ENCODE assay signal across 8 cellular contexts in the genomic region with DNA sequence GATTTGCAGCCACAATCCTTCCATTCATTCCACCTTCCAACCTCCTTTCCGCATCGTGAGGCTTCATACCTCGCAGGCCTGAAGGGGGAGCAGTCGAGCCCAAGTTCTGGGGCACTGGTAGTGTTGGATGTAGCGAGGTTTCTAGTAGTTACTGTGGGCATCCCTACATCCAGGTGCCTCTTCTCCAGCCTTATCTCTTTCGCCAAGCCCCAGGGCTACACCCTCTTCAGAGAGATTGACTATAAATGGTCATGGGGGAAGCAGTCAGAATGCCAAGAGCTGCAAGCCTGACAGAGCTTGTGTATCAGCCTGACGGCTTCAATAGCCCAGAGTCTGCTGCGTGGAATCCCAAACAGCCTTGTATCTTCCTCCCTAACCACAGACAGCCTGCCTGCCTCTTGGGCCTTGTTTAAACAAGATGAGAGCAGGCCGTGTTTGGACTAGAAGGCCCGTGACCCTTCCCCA. TPM values are rescaled to one million over a fixed set of nuclear protein-coding genes. Genes with fewer than 3 reads are reported as not detected.
A peak's percentile ranks its signal among the peaks of the same experiment; 100 is the strongest.
DNase-seq lines count a peak whose midpoint lies in the region; ATAC-seq and TF ChIP-seq lines count a peak whose summit lies in the region.

No MANE protein-coding gene starts in this region.

- H2BK15ac ChIP-seq in IMR-90 (ENCODE audit: low read depth, low read length) = peak overlapping the region; percentile 92; the same call in 2 of the 3 replicates

- no peak overlapping the region for H3K27ac ChIP-seq in DOHH2 (ENCODE audit: low read depth, low read length)
- peak overlapping the region; percentile 89 for H3K27ac ChIP-seq in IMR-90 (ENCODE audit: insufficient read depth, low read length)
- peak overlapping the region; percentile 21 for H3K27ac ChIP-seq in brain microvascular endothelial cell
- peak overlapping the region in 1 of 2 donors; percentile 60 for H3K27ac ChIP-seq in lung (ENCODE audit: low read depth in 1 of 2, low read length in 1 of 2)

- H3K4me2 ChIP-seq in DOHH2 (ENCODE audit: low read length) (no peak overlapping the region), IMR-90 (ENCODE audit: low read depth, low read length) (peak overlapping the region; percentile 15; the same call in 1 of the 2 replicates)

- CTCF ChIA-PET in IMR-90 (lab: Yijun Ruan, JAX) = interaction anchor here (0.6 to 3.5 kb wide), 10 partner anchors 14 to 81 kb away, joined by 3 to 17 read pairs (median 3); no protein-coding TSS in a partner anchor

- no peak overlapping the region for H3K4me3 ChIP-seq in DOHH2 (ENCODE audit: low read length)
- no peak overlapping the region for H3K4me3 ChIP-seq in IMR-90 (ENCODE audit: insufficient read depth, low read depth, low read length)
- no peak overlapping the region for H3K4me3 ChIP-seq in brain microvascular endothelial cell (ENCODE audit: low read depth, low read length)
- H3K4me3 ChIP-seq in lung = no peak overlapping the region

- no CpG with 5 or more reads among the region's 10 CpGs for WGBS in IMR-90 (ENCODE audit: extremely low coverage in 2 of 2, insufficient read length in 1 of 2), 2 experiments
- WGBS in lung, 2 donors = 45 to 59% methylated on average over 10 of the region's 10 CpGs

- peak overlapping the region; percentile 95 for H2BK20ac ChIP-seq in IMR-90 (ENCODE audit: low read depth, low read length)

- no peaks in the 10 kb centered on the region for H3K9me2 ChIP-seq in DOHH2 (replicated peaks; ENCODE audit: control insufficient read depth, low read length)

- H3K4me1 ChIP-seq in DOHH2 (ENCODE audit: control insufficient read depth, low read length) = no peaks in the 10 kb centered on the region
- peaks cover 39% of the 10 kb centered on the region for H3K4me1 ChIP-seq in IMR-90 (ENCODE audit: control insufficient read depth, insufficient read depth, low read length)
- H3K4me1 ChIP-seq in lung (ENCODE audit: control insufficient read depth in 2 of 2, insufficient read depth in 2 of 2, low read length in 2 of 2) = peaks cover 0 to 4% of the 10 kb centered on the region in 2 donors

- ATAC-seq in IMR-90 (ENCODE audit: low read depth) (peak; percentile 89), lung (ENCODE audit: insufficient read depth, low FRiP score) (peak; percentile 51), GM19023 (IDR thresholded peaks at IDR 0.05; ENCODE audit: unreplicated experiment) (no peak)

- peak overlapping the region; percentile 84 for H2AK5ac ChIP-seq in IMR-90 (ENCODE audit: low read depth, low read length)

- H3K4ac ChIP-seq in IMR-90 (ENCODE audit: low read depth, low read length) = peak overlapping the region; percentile 96

- POLR2A ChIA-PET in IMR-90 (lab: Charles Lee; ENCODE audit: unreplicated experiment) = interaction anchor here (0.6 to 1.2 kb wide), 2 partner anchors 9 to 23 kb away, joined by 3 to 5 read pairs; no protein-coding TSS in a partner anchor

- H3K9me1 ChIP-seq in IMR-90 (ENCODE audit: insufficient read depth, low read length) = peaks cover 46% of the 10 kb centered on the region

- DNase-seq in IMR-90 (peak; percentile 97), brain microvascular endothelial cell (peak; percentile 82), lung (ENCODE audit: low spot score) (peak; percentile 31), epidermal melanocyte (ENCODE audit: insufficient read length, low spot score) (no peak), NCI-H187 (lab: John Stamatoyannopoulos, UW) (no peak), D341Med (ENCODE audit: low spot score) (no peak)

- peak overlapping the region; percentile 95 for H4K91ac ChIP-seq in IMR-90 (ENCODE audit: insufficient read depth, low read depth, low read length)

- peak overlapping the region; percentile 84 for H3K14ac ChIP-seq in IMR-90 (replicated peaks; ENCODE audit: low read depth, low read length)

- peak overlapping the region; percentile 80 for H3K56ac ChIP-seq in IMR-90 (ENCODE audit: extremely low read depth, insufficient read depth, low read length)

- no TSS peak for BruUV-seq in IMR-90 (replicated peaks; lab: Mats Ljungman, UMichigan)

- peak; percentile 68 for TF ChIP-seq CTCF in DOHH2 (IDR thresholded peaks at IDR 0.05; ENCODE audit: low read depth, low read length, poor library complexity, severe bottlenecking)
- peak; percentile 62 for TF ChIP-seq CTCF in IMR-90 (conservative IDR thresholded peaks at IDR 0.05; ENCODE audit: low read depth, low read length)
- TF ChIP-seq CTCF in brain microvascular endothelial cell (IDR thresholded peaks at IDR 0.05; ENCODE audit: low read depth, low read length, missing control alignments) = peak; percentile 92
- peak; percentile 12 for TF ChIP-seq CTCF in lung (IDR thresholded peaks at IDR 0.05; ENCODE audit: control extremely low read depth, extremely low read depth)

- peak; percentile 60 for TF ChIP-seq RAD21 in IMR-90 (IDR thresholded peaks at IDR 0.05; ENCODE audit: low read length)

- peak overlapping the region; percentile 95 for H2BK120ac ChIP-seq in IMR-90 (ENCODE audit: low read depth, low read length)

- no peaks in the 10 kb centered on the region for H3K79me2 ChIP-seq in DOHH2 (ENCODE audit: control insufficient read depth, low read length)

- peak overlapping the region; percentile 53 for H4K5ac ChIP-seq in IMR-90 (ENCODE audit: low read depth, low read length)

- no peak for TF ChIP-seq POLR2A in IMR-90 (IDR thresholded peaks at IDR 0.05; ENCODE audit: low read depth, low read length)

- H2AK9ac ChIP-seq in IMR-90 (replicated peaks; ENCODE audit: low read depth, low read length, poor library complexity) = peak overlapping the region; percentile 62

- peak overlapping the region; percentile 23; the same call in 1 of the 2 replicates for H3K9ac ChIP-seq in IMR-90 (ENCODE audit: low read depth, low read length)

- H3F3A ChIP-seq in DOHH2 (ENCODE audit: control insufficient read depth, insufficient read depth) = no peaks in the 10 kb centered on the region

- in situ Hi-C loops in IMR-90 (cut with MboI; ENCODE audit: low sequenced_read_pairs) (no loop called here), brain microvascular endothelial cell (cut with HindIII; ENCODE audit: low pct_ligation_motif_present, low sequenced_read_pairs) (no loop called here)

- H3K23ac ChIP-seq in IMR-90 (ENCODE audit: low read depth, low read length) = peak overlapping the region; percentile 64; the same call in 1 of the 2 replicates

- H3K9me3 ChIP-seq in DOHH2 (ENCODE audit: control insufficient read depth, insufficient read depth, low read length) = no peaks in the 10 kb centered on the region
- H3K9me3 ChIP-seq in IMR-90 (ENCODE audit: control insufficient read depth, insufficient read depth, low read length) = no peaks in the 10 kb centered on the region
- H3K9me3 ChIP-seq in lung (ENCODE audit: control insufficient read depth in 2 of 2, insufficient read depth in 1 of 2, low read length in 1 of 2) = no peaks in the 10 kb centered on the region

- dilution Hi-C loops in IMR-90 (cut with HindIII; ENCODE audit: low sequenced_read_pairs, unreplicated experiment) = no loop called here

- H4K20me1 ChIP-seq in DOHH2 (ENCODE audit: control insufficient read depth, insufficient read depth, low read depth, low read length) = no peaks in the 10 kb centered on the region
- peaks cover 19% of the 10 kb centered on the region for H4K20me1 ChIP-seq in IMR-90 (ENCODE audit: insufficient read depth, low read length)

- peak overlapping the region; percentile 62 for H3K18ac ChIP-seq in IMR-90 (ENCODE audit: low read depth, low read length)

- H3K27me3 ChIP-seq in DOHH2 (ENCODE audit: control insufficient read depth, low read length) (no peaks in the 10 kb centered on the region), IMR-90 (ENCODE audit: control insufficient read depth, insufficient read depth, low read length) (no peaks in the 10 kb centered on the region), brain microvascular endothelial cell (replicated peaks) (no peaks in the 10 kb centered on the region), lung (ENCODE audit: control insufficient read depth, insufficient read depth) (no peaks in the 10 kb centered on the region)

- H4K8ac ChIP-seq in IMR-90 (ENCODE audit: low read depth in 2 of 2, low read length in 2 of 2) = peak overlapping the region; percentile 83 to 93; a peak in 3 of 4 replicates

- peaks cover 42 to 80% of the 10 kb centered on the region in 2 experiments for H3K79me1 ChIP-seq in IMR-90 (ENCODE audit: low read depth in 1 of 2, low read length in 2 of 2)

- intact Hi-C loops in IMR-90 (cut with micrococcal nuclease) = loop anchor here (1.0 to 2.0 kb wide), 2 partner anchors 55 to 81 kb away; no protein-coding TSS in a partner anchor

- H2AFZ ChIP-seq in IMR-90 (replicated peaks; ENCODE audit: low read length, poor library complexity) = peak overlapping the region; percentile 71

- H3K36me3 ChIP-seq in DOHH2 (ENCODE audit: control insufficient read depth, low read length) = no peaks in the 10 kb centered on the region
- H3K36me3 ChIP-seq in IMR-90 (ENCODE audit: control insufficient read depth, insufficient read depth, low read length) = peaks cover 30% of the 10 kb centered on the region
- H3K36me3 ChIP-seq in brain microvascular endothelial cell (replicated peaks) = no peaks in the 10 kb centered on the region
- H3K36me3 ChIP-seq in lung (ENCODE audit: control insufficient read depth in 2 of 2, insufficient read depth in 2 of 2, low read length in 2 of 2) = no peaks in the 10 kb centered on the region

- H2BK5ac ChIP-seq in IMR-90 (ENCODE audit: low read depth, low read length, poor library complexity, severe bottlenecking) = peak overlapping the region; percentile 93

TF ChIP-seq in IMR-90, 13 proteins besides CTCF, POLR2A, EP300 and RAD21 (continues in another document):
- TF ChIP-seq NFE2L2 (IDR thresholded peaks at IDR 0.05; ENCODE audit: low read depth, low read length) (no peak), CHD1 (IDR thresholded peaks at IDR 0.05; ENCODE audit: low read depth, low read length) (no peak), CEBPB (IDR thresholded peaks at IDR 0.05; ENCODE audit: low read depth, low read length) (no peak), RFX5 (IDR thresholded peaks at IDR 0.05; ENCODE audit: low read depth, low read length) (no peak), SMC3 (IDR thresholded peaks at IDR 0.05; ENCODE audit: low read depth, low read length) (peak; percentile 54), MAZ (IDR thresholded peaks at IDR 0.05; ENCODE audit: borderline replicate concordance, low read depth, low read length) (peak; percentile 41; the same call in 1 of the 2 replicates), FOS (IDR thresholded peaks at IDR 0.05; ENCODE audit: low read depth, low read length) (no peak)

RNA-seq across cellular contexts. Expression of a gene that starts 28.9 kb away (rescaled TPM):
- total RNA-seq in IMR-90 (2012; rRNA removed) (54.7 and 56.1 TPM in 2 replicates), lung (10 to 100 TPM; 13.9 to 22.9 TPM)
- polyA plus RNA-seq in IMR-90 (2012; rRNA removed) (78.9 and 95.7 TPM in 2 replicates), lung (10 to 100 TPM in 1 of 2 donors, 1 to 10 TPM in 1; 5.2 to 10.8 TPM)
- 50.5 and 121 TPM in 2 replicates for polyA plus RNA-seq in IMR-90 (2012; cell fraction: cytosol; rRNA removed)
- 20.7 and 92.9 TPM in 2 replicates for polyA plus RNA-seq in IMR-90 (2012; cell fraction: nucleus; rRNA removed; ENCODE audit: low replicate concordance)

Comparison
In these comparisons a context has a peak if more than half of its experiments do, and no peak if none do; other contexts are left out.
1. CTCF ChIP-seq: peak in every context shown above with its lines; median percentile 92 in brain microvascular endothelial cell; 68 in DOHH2; 62 in IMR-90; 12 in lung.
2. DNase-seq: peak in IMR-90 (single experiment), brain microvascular endothelial cell (single experiment) and lung (single experiment); none in epidermal melanocyte (single experiment), NCI-H187 (0 of 2) and D341Med (single experiment).